ENCODE assay signal across 11 cellular contexts in the genomic region with DNA sequence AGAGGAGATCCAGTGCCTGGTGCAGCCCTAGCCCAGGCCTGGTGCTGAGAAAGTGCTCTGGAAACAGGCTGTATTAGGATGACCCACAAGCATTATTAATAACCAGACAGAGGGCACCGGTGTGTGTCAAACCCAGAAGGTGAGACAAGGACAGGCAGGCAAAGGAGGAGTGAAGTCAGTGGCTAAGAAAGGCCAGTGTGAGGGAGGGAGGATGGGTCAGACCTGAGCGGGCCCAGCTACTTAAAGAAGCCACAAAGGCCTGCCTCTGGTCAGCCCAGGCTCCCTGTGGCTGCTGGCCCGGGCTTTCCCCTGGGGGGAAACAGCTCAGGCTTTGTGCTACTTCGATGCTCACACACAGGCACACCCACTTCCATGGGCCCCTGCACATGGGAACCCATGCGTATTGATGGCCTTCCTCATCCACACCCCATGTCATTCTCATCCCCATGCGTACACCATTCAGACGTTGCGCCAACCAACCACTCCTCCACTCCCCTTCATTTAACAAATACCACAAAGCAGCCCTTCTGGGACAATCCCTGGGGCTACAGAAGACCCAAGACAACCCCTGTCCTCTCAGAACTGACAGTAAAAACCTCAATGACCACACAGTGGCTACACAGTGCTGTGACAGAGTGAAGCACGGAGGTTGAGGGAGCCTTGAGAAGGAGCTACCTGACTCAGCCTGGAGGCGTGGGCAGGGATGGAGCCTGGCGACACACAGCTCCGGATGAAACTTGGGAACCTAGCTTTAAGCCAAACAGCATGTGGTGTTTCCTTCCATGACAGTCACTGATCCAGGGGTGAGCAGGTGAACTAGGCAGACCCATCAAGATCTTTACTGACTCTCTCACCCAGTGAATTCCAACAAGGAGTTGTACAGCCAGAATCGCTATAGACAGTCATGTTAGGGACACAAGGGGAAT. TPM values are rescaled to one million over a fixed set of nuclear protein-coding genes. Genes with fewer than 3 reads are reported as not detected.
DNase-seq lines count a peak whose midpoint lies in the region; ATAC-seq, FAIRE-seq and TF ChIP-seq lines count a peak whose summit lies in the region.
"Had no signal": no experiment of that assay in that cellular context is flagged by ENCODE, and none has a peak within 500 bp of the region (broad histone marks: within the 10 kb centered on the region; RNA-seq: fewer than 3 reads in every experiment).

No MANE protein-coding gene starts in this region.

- TF ChIP-seq CTCF in foreskin keratinocyte (conservative IDR thresholded peaks at IDR 0.05) (no peak), RWPE1 (conservative IDR thresholded peaks at IDR 0.05; ENCODE audit: low read depth) (no peak)

- no peak overlapping the region for H3K27ac ChIP-seq in foreskin keratinocyte
- H3K27ac ChIP-seq in RWPE1: no peak overlapping the region
- H3K27ac ChIP-seq: Peyer's patch, prostate gland had no signal

- ATAC-seq in GM21423 (IDR thresholded peaks at IDR 0.05; ENCODE audit: unreplicated experiment) (peak; percentile 52), HG03108 (IDR thresholded peaks at IDR 0.05; ENCODE audit: unreplicated experiment) (peak; percentile 49), foreskin keratinocyte (no peak)

- no peaks in the 10 kb centered on the region for H3K4me1 ChIP-seq in foreskin keratinocyte
- H3K4me1 ChIP-seq: prostate gland had no signal

- peak; percentile 89 for FAIRE-seq in GM18507 (lab: Jason Lieb, UNC)

- POLR2A ChIA-PET in RWPE1 (lab: Yijun Ruan, JAX; ENCODE audit: low non-redundant PET): no interaction called here

- CTCF ChIA-PET in RWPE1 (lab: Yijun Ruan, JAX): no interaction called here

- H3K27me3 ChIP-seq in foreskin keratinocyte: no peaks in the 10 kb centered on the region
- H3K27me3 ChIP-seq: Peyer's patch had no signal

- DNase-seq in GM18507 (ENCODE audit: extremely low spot score, insufficient read length, low read depth) (no peak), kidney tubule cell (ENCODE audit: low spot score) (peak; percentile 73), DMS153 treated with DMSO at 0.1 percent for 48 hours (lab: John Stamatoyannopoulos, UW; ENCODE audit: unreplicated experiment) (no peak), NCI-H510A (lab: John Stamatoyannopoulos, UW) (no peak), foreskin keratinocyte (no peak), RWPE1 (ENCODE audit: low spot score) (no peak)
- DNase-seq: activated CD4-positive, CD25-positive, alpha-beta regulatory T cell treated with anti-CD3 and anti-CD28 coated beads, Interleukin-2, amount 50 U/mL, for 72 hours had no signal

RNA-seq across cellular contexts. Expression of gene MTM1, which starts 24.9 kb away (rescaled TPM):
- 10.2 and 11.4 TPM in 2 replicates for total RNA-seq in foreskin keratinocyte
- polyA plus RNA-seq in foreskin keratinocyte: 3.1 and 3.5 TPM in 2 replicates
